18 cellular contexts compared by ENCODE assay signal in genomic region chr6:139699335-139699734, GRCh38.
DNase-seq lines count a peak whose midpoint lies in the region; ATAC-seq, FAIRE-seq and TF ChIP-seq lines count a peak whose summit lies in the region.
"Had no signal": no experiment of that assay in that cellular context is flagged by ENCODE, and none has a peak within 500 bp of the region (broad histone marks: within the 10 kb centered on the region; RNA-seq: fewer than 3 reads in every experiment).

No MANE protein-coding gene starts in this region.

- TF ChIP-seq RAD21 in liver (IDR thresholded peaks at IDR 0.05), result peak in 1 of 2 donors; percentile 10

- H3K4me1 Mint-ChIP-seq in activated naive CD4-positive, alpha-beta T cell treated with anti-CD3 and anti-CD28 coated beads for 36 hours (ENCODE audit: low read depth), result no peaks in the 10 kb centered on the region
- H3K4me1 Mint-ChIP-seq: activated CD4-positive, alpha-beta memory T cell treated with anti-CD3 and anti-CD28 coated beads, Interleukin-2, amount 10 ng/mL, durations not matched to agents 7 days and 5 days; activated naive CD4-positive, alpha-beta T cell treated with anti-CD3 and anti-CD28 coated beads, Interleukin-2, amount 10 ng/mL, durations not matched to agents 7 days and 5 days; neural progenitor cell had no signal

- no peaks in the 10 kb centered on the region for H3K9me3 ChIP-seq in body of pancreas
- H3K9me3 ChIP-seq in liver (ENCODE audit: control insufficient read depth in 4 of 4, low read length in 3 of 4), result peaks cover 0 to 1% (median 0%) of the 10 kb centered on the region in 4 donors
- no peaks in the 10 kb centered on the region for H3K9me3 ChIP-seq in upper lobe of left lung

- no peak overlapping the region for H3K4me3 Mint-ChIP-seq in activated naive CD4-positive, alpha-beta T cell treated with anti-CD3 and anti-CD28 coated beads for 36 hours
- H3K4me3 Mint-ChIP-seq: activated CD4-positive, alpha-beta memory T cell treated with anti-CD3 and anti-CD28 coated beads, Interleukin-2, amount 10 ng/mL, durations not matched to agents 7 days and 5 days; activated naive CD4-positive, alpha-beta T cell treated with anti-CD3 and anti-CD28 coated beads, Interleukin-2, amount 10 ng/mL, durations not matched to agents 7 days and 5 days; neural progenitor cell had no signal

- no peak for FAIRE-seq in HTR-8/SVneo (lab: Jason Lieb, UNC)
- FAIRE-seq: A204.1, keratinocyte had no signal

- H3K27me3 ChIP-seq in body of pancreas, result no peaks in the 10 kb centered on the region
- no peaks in the 10 kb centered on the region for H3K27me3 ChIP-seq in liver (ENCODE audit: control insufficient read depth in 4 of 4, insufficient read depth in 4 of 4, low read length in 3 of 4)
- H3K27me3 ChIP-seq in upper lobe of left lung, result no peaks in the 10 kb centered on the region
- H3K27me3 ChIP-seq: neural progenitor cell, tibial nerve had no signal

- H3K9me3 Mint-ChIP-seq in activated naive CD4-positive, alpha-beta T cell treated with anti-CD3 and anti-CD28 coated beads for 36 hours, result no peaks in the 10 kb centered on the region
- H3K9me3 Mint-ChIP-seq: activated CD4-positive, alpha-beta memory T cell treated with anti-CD3 and anti-CD28 coated beads, Interleukin-2, amount 10 ng/mL, durations not matched to agents 7 days and 5 days; activated naive CD4-positive, alpha-beta T cell treated with anti-CD3 and anti-CD28 coated beads, Interleukin-2, amount 10 ng/mL, durations not matched to agents 7 days and 5 days had no signal

- ATAC-seq in Right ventricle myocardium inferior (peak; percentile 28), body of pancreas (peak; percentile 50), upper lobe of left lung (ENCODE audit: low FRiP score in 2 of 2) (peak in 1 of 2 donors; percentile 65)

- intact Hi-C loops in Right ventricle myocardium inferior (cut with DNase I) (no loop called here), cardiac septum (cut with DNase I) (no loop called here), body of pancreas (cut with DNase I) (no loop called here)
- intact Hi-C loops in activated naive CD4-positive, alpha-beta T cell treated with anti-CD3 and anti-CD28 coated beads for 36 hours (cut with micrococcal nuclease), result no loop called here

- TF ChIP-seq CTCF in body of pancreas (IDR thresholded peaks at IDR 0.05), result no peak
- no peak for TF ChIP-seq CTCF in liver (IDR thresholded peaks at IDR 0.05; ENCODE audit: low read depth, low read length, missing input control)
- no peak for TF ChIP-seq CTCF in upper lobe of left lung (IDR thresholded peaks at IDR 0.05)

- no peaks in the 10 kb centered on the region for H3K27me3 Mint-ChIP-seq in activated naive CD4-positive, alpha-beta T cell treated with anti-CD3 and anti-CD28 coated beads for 36 hours (ENCODE audit: low read depth)
- H3K27me3 Mint-ChIP-seq: activated CD4-positive, alpha-beta memory T cell treated with anti-CD3 and anti-CD28 coated beads, Interleukin-2, amount 10 ng/mL, durations not matched to agents 7 days and 5 days; activated naive CD4-positive, alpha-beta T cell treated with anti-CD3 and anti-CD28 coated beads, Interleukin-2, amount 10 ng/mL, durations not matched to agents 7 days and 5 days had no signal

- WGBS in body of pancreas, 2 donors, result 14 to 28% methylated on average over 1 of the region's 1 CpG
- WGBS in liver, result 37% methylated on average over 1 of the region's 1 CpG
- 45 to 47% methylated on average over 1 of the region's 1 CpG for WGBS in upper lobe of left lung, 2 donors

- CTCF ChIA-PET in activated naive CD4-positive, alpha-beta T cell treated with anti-CD3 and anti-CD28 coated beads for 36 hours (lab: Charles Lee), result interaction anchor here (0.5 kb wide), 1 partner anchor 10 kb away, joined by 3 read pairs; no protein-coding TSS in a partner anchor

- H3K4me3 ChIP-seq in body of pancreas (no peak overlapping the region), liver (ENCODE audit: low read depth in 1 of 3, low read length in 3 of 3) (no peak overlapping the region), upper lobe of left lung (no peak overlapping the region)
- H3K4me3 ChIP-seq: neural progenitor cell, tibial nerve had no signal

- TF ChIP-seq POLR2A in body of pancreas (IDR thresholded peaks at IDR 0.05), result no peak
- TF ChIP-seq POLR2A in upper lobe of left lung (IDR thresholded peaks at IDR 0.05), result no peak

- no peaks in the 10 kb centered on the region for H3K36me3 Mint-ChIP-seq in activated naive CD4-positive, alpha-beta T cell treated with anti-CD3 and anti-CD28 coated beads for 36 hours (ENCODE audit: low read depth)
- H3K36me3 Mint-ChIP-seq: activated naive CD4-positive, alpha-beta T cell treated with anti-CD3 and anti-CD28 coated beads, Interleukin-2, amount 10 ng/mL, durations not matched to agents 7 days and 5 days; neural progenitor cell had no signal

- peak in 1 of 4 donors; percentile 16 for TF ChIP-seq EP300 in upper lobe of left lung (IDR thresholded peaks at IDR 0.05)

- no peak overlapping the region for H3K27ac ChIP-seq in body of pancreas
- peak overlapping the region in 1 of 2 donors; percentile 56 for H3K27ac ChIP-seq in liver (ENCODE audit: low read depth in 1 of 2, low read length in 2 of 2)
- H3K27ac ChIP-seq in upper lobe of left lung, result peak overlapping the region in 3 of 4 donors; percentile 38 to 64 (median 45)
- H3K27ac ChIP-seq: neural progenitor cell had no signal

- H3K9ac ChIP-seq in liver (ENCODE audit: low read depth in 1 of 2, low read length in 2 of 2), result no peak overlapping the region
- H3K9ac ChIP-seq: neural progenitor cell had no signal

- no peak overlapping the region for H3K27ac Mint-ChIP-seq in activated naive CD4-positive, alpha-beta T cell treated with anti-CD3 and anti-CD28 coated beads for 36 hours
- H3K27ac Mint-ChIP-seq: activated CD4-positive, alpha-beta memory T cell treated with anti-CD3 and anti-CD28 coated beads, Interleukin-2, amount 10 ng/mL, durations not matched to agents 7 days and 5 days; activated naive CD4-positive, alpha-beta T cell treated with anti-CD3 and anti-CD28 coated beads, Interleukin-2, amount 10 ng/mL, durations not matched to agents 7 days and 5 days; neural progenitor cell had no signal

- H3K4me1 ChIP-seq in body of pancreas, result peaks cover 11% of the 10 kb centered on the region
- peaks cover 0 to 9% (median 6%) of the 10 kb centered on the region in 4 donors for H3K4me1 ChIP-seq in liver (ENCODE audit: control insufficient read depth in 4 of 4, insufficient read depth in 4 of 4, low read length in 3 of 4)
- peaks cover 4 to 12% (median 8%) of the 10 kb centered on the region in 4 donors for H3K4me1 ChIP-seq in upper lobe of left lung
- H3K4me1 ChIP-seq: neural progenitor cell had no signal

- no peaks in the 10 kb centered on the region for H3K36me3 ChIP-seq in body of pancreas (replicated peaks in 1 of 2; ENCODE audit: insufficient read depth in 1 of 2, low read depth in 2 of 2)
- H3K36me3 ChIP-seq in liver (ENCODE audit: control insufficient read depth in 4 of 4, insufficient read depth in 3 of 4, low read depth in 1 of 4, low read length in 3 of 4), result no peaks in the 10 kb centered on the region
- no peaks in the 10 kb centered on the region for H3K36me3 ChIP-seq in upper lobe of left lung
- H3K36me3 ChIP-seq: neural progenitor cell, tibial nerve had no signal

- DNase-seq in Right ventricle myocardium inferior (ENCODE audit: missing footprints) (no peak), cardiac septum (ENCODE audit: low spot score) (no peak), body of pancreas (peak in 1 of 4 donors; percentile 22), upper lobe of left lung (peak in 1 of 2 donors; percentile 33), NCI-H524 treated with DMSO at 0.1 percent for 48 hours (lab: John Stamatoyannopoulos, UW) (no peak), HTR-8/SVneo (ENCODE audit: insufficient read length, low spot score) (no peak)
- DNase-seq in activated naive CD4-positive, alpha-beta T cell treated with anti-CD3 and anti-CD28 coated beads for 36 hours, result no peak
- DNase-seq: activated CD4-positive, alpha-beta memory T cell treated with anti-CD3 and anti-CD28 coated beads, Interleukin-2, amount 10 ng/mL, durations not matched to agents 7 days and 5 days; activated naive CD4-positive, alpha-beta T cell treated with anti-CD3 and anti-CD28 coated beads, Interleukin-2, amount 10 ng/mL, durations not matched to agents 7 days and 5 days; DMS53; NCI-H1417 treated with DMSO at 0.1 percent for 48 hours; NCI-H446; RPMI8226 had no signal

TF ChIP-seq in liver, 16 proteins besides CTCF, POLR2A, EP300 and RAD21:
- TF ChIP-seq ZBTB33 (IDR thresholded peaks at IDR 0.05) (no peak), YY1 (IDR thresholded peaks at IDR 0.05) (peak; percentile 50)

Comparison
In these comparisons a context has a peak if more than half of its experiments do, and no peak if none do; other contexts are left out.
1. H3K27ac ChIP-seq: peak in upper lobe of left lung (3 of 4); none in body of pancreas (0 of 4).